ENCODE assay signal across 8 cellular contexts in genomic region chr16:84138824-84139627, GRCh38. TPM values are rescaled to one million over a fixed set of nuclear protein-coding genes. Genes with fewer than 3 reads are reported as not detected.
A peak's percentile ranks its signal among the peaks of the same experiment; 100 is the strongest.
DNase-seq lines count a peak whose midpoint lies in the region; ATAC-seq and TF ChIP-seq lines count a peak whose summit lies in the region.

No MANE protein-coding gene starts in this region.

- TF ChIP-seq POLR2A in HCT116 (IDR thresholded peaks at IDR 0.05; ENCODE audit: borderline replicate concordance, extremely low read depth, insufficient read depth, insufficient read length): no peak

- no TSS peak for BruUV-seq in HCT116 (replicated peaks; lab: Mats Ljungman, UMichigan)

- H3K79me2 ChIP-seq in HCT116 (ENCODE audit: insufficient read depth, low read length): peaks cover 68% of the 10 kb centered on the region

- CTCF ChIA-PET in HCT116 (lab: Charles Lee): no interaction called here

- H3K27me3 ChIP-seq in HCT116 (ENCODE audit: insufficient read depth, low read length) (no peaks in the 10 kb centered on the region), upper lobe of right lung (no peaks in the 10 kb centered on the region)

- TF ChIP-seq CTCF in HCT116 (IDR thresholded peaks at IDR 0.05 in 2 of 3, conservative IDR thresholded peaks at IDR 0.05 in 1 of 3; ENCODE audit: borderline replicate concordance in 1 of 3, insufficient read depth in 1 of 3, low read depth in 2 of 3, low read length in 2 of 3) (no peak), fibroblast of pulmonary artery (IDR thresholded peaks at IDR 0.05; ENCODE audit: low read length, missing control alignments) (no peak), upper lobe of right lung (IDR thresholded peaks at IDR 0.05) (no peak)

- no peaks in the 10 kb centered on the region for H3K36me3 ChIP-seq in HCT116 (ENCODE audit: control insufficient read depth in 1 of 2, insufficient read depth in 2 of 2, low read length in 2 of 2)
- no peaks in the 10 kb centered on the region for H3K36me3 ChIP-seq in upper lobe of right lung

- DNase-seq in EH (ENCODE audit: low read depth) (peak; percentile 61), HCT116 (ENCODE audit: low read depth, low spot score) (peak; percentile 54), NCI-H748 treated with DMSO at 0.1 percent for 48 hours (lab: John Stamatoyannopoulos, UW) (peak; percentile 22), fibroblast of pulmonary artery (ENCODE audit: low read depth) (peak; percentile 24), upper lobe of right lung (no peak), ACHN (no peak)

- H3K27ac ChIP-seq in HCT116 (ENCODE audit: low read depth, low read length): peak overlapping the region; percentile 10
- peak overlapping the region; percentile 61 for H3K27ac ChIP-seq in upper lobe of right lung

- H3K4me3 ChIP-seq in HCT116 (replicated peaks in 1 of 2; ENCODE audit: low read depth in 1 of 2, low read length in 2 of 2) (peak overlapping the region in 1 of 2 experiments; percentile 38; a peak in 2 of 4 replicates), fibroblast of pulmonary artery (replicated peaks; ENCODE audit: low read depth, low read length) (no peak overlapping the region), upper lobe of right lung (no peak overlapping the region)

- RAD21 ChIA-PET in HCT116 (lab: Charles Lee; ENCODE audit: low non-redundant PET in 1 of 2, low total read pairs in 2 of 2, uncharacterized antibody in 2 of 2, unreplicated experiment in 2 of 2): interaction anchor here in 1 of 2 experiments (0.6 kb wide), 1 partner anchor 138 kb away, joined by 3 read pairs; no protein-coding TSS in a partner anchor

- peak; percentile 74 for ATAC-seq in HCT116
- ATAC-seq in upper lobe of right lung: peak; percentile 88
- ATAC-seq in GM18520 (IDR thresholded peaks at IDR 0.05; ENCODE audit: unreplicated experiment): no peak
- no peak for ATAC-seq in HG03469 (IDR thresholded peaks at IDR 0.05; ENCODE audit: unreplicated experiment)

- peak overlapping the region; percentile 29 for H3K9ac ChIP-seq in HCT116 (ENCODE audit: low read length)

- in situ Hi-C loops in ACHN (cut with HindIII; ENCODE audit: low pct_ligation_motif_present, low pct_unique_long_range_greater_than_20kb, low sequenced_read_pairs): no loop called here

- POLR2A ChIA-PET in HCT116 (lab: Charles Lee): no interaction called here

- H4K20me1 ChIP-seq in HCT116 (ENCODE audit: insufficient read depth): no peaks in the 10 kb centered on the region; the same call in 1 of the 2 replicates

- H3K9me3 ChIP-seq in HCT116 (ENCODE audit: control insufficient read depth in 1 of 2, insufficient read depth in 1 of 2, low read depth in 1 of 2, low read length in 2 of 2): no peaks in the 10 kb centered on the region
- H3K9me3 ChIP-seq in upper lobe of right lung: no peaks in the 10 kb centered on the region

- intact Hi-C loops in HCT116 (cut with micrococcal nuclease): no loop called here
- intact Hi-C loops in upper lobe of right lung (cut with DNase I): no loop called here

- no peak for TF ChIP-seq RAD21 in HCT116 (IDR thresholded peaks at IDR 0.05; ENCODE audit: low read depth)

- peak overlapping the region; percentile 81 for H3K4me2 ChIP-seq in HCT116 (ENCODE audit: low read length)

- H3K9me2 ChIP-seq in HCT116 (ENCODE audit: insufficient read depth): no peaks in the 10 kb centered on the region

- peaks cover 26 to 39% of the 10 kb centered on the region in 2 experiments for H3K4me1 ChIP-seq in HCT116 (ENCODE audit: control insufficient read depth in 1 of 2, insufficient read depth in 2 of 2, low read length in 2 of 2)
- no peaks in the 10 kb centered on the region for H3K4me1 ChIP-seq in upper lobe of right lung

- no peak overlapping the region for H2AFZ ChIP-seq in HCT116 (ENCODE audit: low read depth, low read length, poor library complexity, severe bottlenecking)

TF ChIP-seq in HCT116, 20 proteins besides CTCF, POLR2A, EP300 and RAD21:
- 0 out of 2 replicates have a peak, but pooled peaks have one; percentile 70 for TF ChIP-seq SRF (IDR thresholded peaks at IDR 0.05; ENCODE audit: low read depth)
- TF ChIP-seq ZFX (IDR thresholded peaks at IDR 0.05): no peak
- TF ChIP-seq EZH2 (IDR thresholded peaks at IDR 0.05): no peak
- TF ChIP-seq EZH2phosphoT487 (IDR thresholded peaks at IDR 0.05; ENCODE audit: borderline replicate concordance): no peak
- no peak for TF ChIP-seq ZBTB33 (IDR thresholded peaks at IDR 0.05; ENCODE audit: extremely low read depth, insufficient replicate concordance, low read length)
- no peak for TF ChIP-seq REST (IDR thresholded peaks at IDR 0.05; ENCODE audit: low read depth)
- no peak for TF ChIP-seq EGR1 (IDR thresholded peaks at IDR 0.05; ENCODE audit: low read depth)
- TF ChIP-seq TCF7L2 (IDR thresholded peaks at IDR 0.05; ENCODE audit: borderline replicate concordance, extremely low read depth, insufficient read depth, insufficient read length): peak; percentile 92
- TF ChIP-seq ATF3 (IDR thresholded peaks at IDR 0.05): no peak
- TF ChIP-seq SIN3A (IDR thresholded peaks at IDR 0.05; ENCODE audit: low read depth): no peak
- TF ChIP-seq YY1 (IDR thresholded peaks at IDR 0.05; ENCODE audit: extremely low read depth, insufficient replicate concordance, low read depth, low read length): no peak
- TF ChIP-seq ELF1 (IDR thresholded peaks at IDR 0.05; ENCODE audit: borderline replicate concordance, low read depth): no peak
- TF ChIP-seq POLR2AphosphoS5 (IDR thresholded peaks at IDR 0.05; ENCODE audit: low read depth, low read length): no peak
- peak; percentile 58; the same call in 1 of the 2 replicates for TF ChIP-seq CBX3 (IDR thresholded peaks at IDR 0.05; ENCODE audit: low read depth)
- TF ChIP-seq MAX (IDR thresholded peaks at IDR 0.05): peak; percentile 15; the same call in 1 of the 2 replicates
- no peak for TF ChIP-seq FOSL1 (IDR thresholded peaks at IDR 0.05; ENCODE audit: low read depth)
- peak; percentile 54; the same call in 1 of the 2 replicates for TF ChIP-seq SP1 (IDR thresholded peaks at IDR 0.05; ENCODE audit: low read depth)
- TF ChIP-seq ZNF274 (IDR thresholded peaks at IDR 0.05; ENCODE audit: low read depth, low read length): no peak
- no peak; the same call in 1 of the 2 replicates for TF ChIP-seq JUND (IDR thresholded peaks at IDR 0.05)
- no peak for TF ChIP-seq CEBPB (IDR thresholded peaks at IDR 0.05; ENCODE audit: low read depth)

RNA-seq across cellular contexts. Expression of gene HSDL1, which starts 6.0 kb away (rescaled TPM):
- total RNA-seq in HCT116 (2021; ENCODE audit: unreplicated experiment): 35.8 TPM
- 13.5 and 22.0 TPM in 2 replicates for polyA plus RNA-seq in HCT116 (2012)
- 31.0 TPM for total RNA-seq in upper lobe of right lung

RNA-seq across cellular contexts. Expression of gene DNAAF1, which starts 6.1 kb away (rescaled TPM):
- total RNA-seq in HCT116 (2021; ENCODE audit: unreplicated experiment) (0.30 TPM), upper lobe of right lung (0.49 TPM)
- polyA plus RNA-seq in HCT116 (2012): 0.35 and 0.44 TPM in 2 replicates

RNA-seq across cellular contexts. Expression of gene MBTPS1, which starts 22.3 kb away (rescaled TPM):
- total RNA-seq in HCT116 (2021; ENCODE audit: unreplicated experiment) (111 TPM), upper lobe of right lung (97.5 TPM)
- polyA plus RNA-seq in HCT116 (2012): 65.5 and 68.4 TPM in 2 replicates

RNA-seq across cellular contexts. Expression of gene TAF1C, which starts 47.8 kb away (rescaled TPM):
- total RNA-seq in HCT116 (2021; ENCODE audit: unreplicated experiment) (76.3 TPM), upper lobe of right lung (80.2 TPM)
- 43.4 and 52.0 TPM in 2 replicates for polyA plus RNA-seq in HCT116 (2012)

RNA-seq across cellular contexts. Expression of gene ADAD2, which starts 51.9 kb away (rescaled TPM):
- total RNA-seq in HCT116 (2021; ENCODE audit: unreplicated experiment) (not detected), upper lobe of right lung (0.52 TPM)
- polyA plus RNA-seq in HCT116 (2012): not detected in 2 replicates

Comparison
In these comparisons a context has a peak if more than half of its experiments do, and no peak if none do; other contexts are left out.
1. DNase-seq: peak in EH (single experiment), HCT116 (single experiment), NCI-H748 treated with DMSO at 0.1 percent for 48 hours (single experiment) and fibroblast of pulmonary artery (single experiment); none in upper lobe of right lung (single experiment) and ACHN (single experiment).
2. ATAC-seq: peak in HCT116 (single experiment) and upper lobe of right lung (single experiment); none in GM18520 (single experiment) and HG03469 (single experiment).